9 cellular contexts compared by ENCODE assay signal in the genomic region with DNA sequence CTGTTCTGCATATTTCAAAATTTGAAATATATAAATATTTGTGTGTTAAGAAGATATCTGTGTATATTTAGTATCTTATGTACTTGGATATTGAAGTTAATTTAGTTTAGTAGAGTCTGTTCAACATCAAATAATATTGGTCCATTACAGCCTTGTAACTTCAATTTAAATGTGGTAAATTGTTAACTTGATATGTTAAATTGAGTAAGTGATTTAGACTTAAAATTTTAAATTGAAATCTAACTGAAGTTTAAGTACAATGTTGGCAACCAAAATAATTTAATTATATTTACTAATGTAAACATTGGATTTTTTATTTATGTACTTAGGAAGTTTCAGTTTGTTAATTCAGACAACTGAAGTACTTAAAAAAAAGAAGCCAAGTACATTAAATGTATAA.
"Had no signal": no experiment of that assay in that cellular context is flagged by ENCODE, and none has a peak within 500 bp of the region (broad histone marks: within the 10 kb centered on the region; RNA-seq: fewer than 3 reads in every experiment).

No MANE protein-coding gene starts in this region.

- H2AFZ ChIP-seq: GM23248 had no signal

- H3K36me3 ChIP-seq: HAP-1 had no signal

- DNase-seq: GM23248, GOT3, H7, HFFc6, KBM-7 had no signal

- H3K4me3 ChIP-seq: GM23248, HAP-1 had no signal

- H3K27ac ChIP-seq: GM23248, HL-60 had no signal

- H3K9me3 ChIP-seq: HAP-1 had no signal

- ATAC-seq: HCT116, HepG2 had no signal

- FAIRE-seq: HepG2 had no signal
